Comparison of ENCODE assay signal across 2 cellular contexts in genomic region chr17:41428591-41429326, GRCh38.
A peak's percentile ranks its signal among the peaks of the same experiment; 100 is the strongest.
TF ChIP-seq lines count a peak whose summit lies in the region.

No MANE protein-coding gene starts in this region.

TF ChIP-seq in A549, 52 proteins besides CTCF, POLR2A, EP300 and RAD21:
- no peak for TF ChIP-seq MAX (IDR thresholded peaks at IDR 0.05)
- no peak for TF ChIP-seq FOSL2 (IDR thresholded peaks at IDR 0.05)
- peak; percentile 39; the same call in 1 of the 2 replicates for TF ChIP-seq FOSL2 (CRISPR knock-in tag; IDR thresholded peaks at IDR 0.05)

TF ChIP-seq in HCT116, 20 proteins besides CTCF, POLR2A, EP300 and RAD21:
- TF ChIP-seq ATF3 (IDR thresholded peaks at IDR 0.05): no peak
- TF ChIP-seq EZH2 (IDR thresholded peaks at IDR 0.05): no peak
- TF ChIP-seq TCF7L2 (IDR thresholded peaks at IDR 0.05; ENCODE audit: borderline replicate concordance, extremely low read depth, insufficient read depth, insufficient read length): no peak
- TF ChIP-seq ZFX (IDR thresholded peaks at IDR 0.05): no peak
- 0 out of 2 replicates have a peak, but pooled peaks have one; percentile 47 for TF ChIP-seq JUND (IDR thresholded peaks at IDR 0.05)
- TF ChIP-seq SP1 (IDR thresholded peaks at IDR 0.05; ENCODE audit: low read depth): 0 out of 2 replicates have a peak, but pooled peaks have one; percentile 28
- no peak for TF ChIP-seq CBX3 (IDR thresholded peaks at IDR 0.05; ENCODE audit: low read depth)
- TF ChIP-seq ELF1 (IDR thresholded peaks at IDR 0.05; ENCODE audit: borderline replicate concordance, low read depth): no peak
- no peak for TF ChIP-seq YY1 (IDR thresholded peaks at IDR 0.05; ENCODE audit: extremely low read depth, insufficient replicate concordance, low read depth, low read length)
- no peak for TF ChIP-seq ZNF274 (IDR thresholded peaks at IDR 0.05; ENCODE audit: low read depth, low read length)
- peak; percentile 70 for TF ChIP-seq FOSL1 (IDR thresholded peaks at IDR 0.05; ENCODE audit: low read depth)
- TF ChIP-seq POLR2AphosphoS5 (IDR thresholded peaks at IDR 0.05; ENCODE audit: low read depth, low read length): no peak
- no peak for TF ChIP-seq CEBPB (IDR thresholded peaks at IDR 0.05; ENCODE audit: low read depth)
- TF ChIP-seq EGR1 (IDR thresholded peaks at IDR 0.05; ENCODE audit: low read depth): no peak
- no peak for TF ChIP-seq EZH2phosphoT487 (IDR thresholded peaks at IDR 0.05; ENCODE audit: borderline replicate concordance)
- TF ChIP-seq SIN3A (IDR thresholded peaks at IDR 0.05; ENCODE audit: low read depth): no peak
